In genomic region chr10:21525367-21526183, GRCh38 we compare ENCODE assay signal across 1 cellular context.
TF ChIP-seq lines count a peak whose summit lies in the region.

TSS of gene SKIDA1 (minus strand) at chr10:21525682. CDS start at chr10:21517822, 7,860 bp downstream.

TF ChIP-seq in HCT116, 20 proteins besides CTCF, POLR2A, EP300 and RAD21 (continued from another document):
- TF ChIP-seq, protein P1, sequence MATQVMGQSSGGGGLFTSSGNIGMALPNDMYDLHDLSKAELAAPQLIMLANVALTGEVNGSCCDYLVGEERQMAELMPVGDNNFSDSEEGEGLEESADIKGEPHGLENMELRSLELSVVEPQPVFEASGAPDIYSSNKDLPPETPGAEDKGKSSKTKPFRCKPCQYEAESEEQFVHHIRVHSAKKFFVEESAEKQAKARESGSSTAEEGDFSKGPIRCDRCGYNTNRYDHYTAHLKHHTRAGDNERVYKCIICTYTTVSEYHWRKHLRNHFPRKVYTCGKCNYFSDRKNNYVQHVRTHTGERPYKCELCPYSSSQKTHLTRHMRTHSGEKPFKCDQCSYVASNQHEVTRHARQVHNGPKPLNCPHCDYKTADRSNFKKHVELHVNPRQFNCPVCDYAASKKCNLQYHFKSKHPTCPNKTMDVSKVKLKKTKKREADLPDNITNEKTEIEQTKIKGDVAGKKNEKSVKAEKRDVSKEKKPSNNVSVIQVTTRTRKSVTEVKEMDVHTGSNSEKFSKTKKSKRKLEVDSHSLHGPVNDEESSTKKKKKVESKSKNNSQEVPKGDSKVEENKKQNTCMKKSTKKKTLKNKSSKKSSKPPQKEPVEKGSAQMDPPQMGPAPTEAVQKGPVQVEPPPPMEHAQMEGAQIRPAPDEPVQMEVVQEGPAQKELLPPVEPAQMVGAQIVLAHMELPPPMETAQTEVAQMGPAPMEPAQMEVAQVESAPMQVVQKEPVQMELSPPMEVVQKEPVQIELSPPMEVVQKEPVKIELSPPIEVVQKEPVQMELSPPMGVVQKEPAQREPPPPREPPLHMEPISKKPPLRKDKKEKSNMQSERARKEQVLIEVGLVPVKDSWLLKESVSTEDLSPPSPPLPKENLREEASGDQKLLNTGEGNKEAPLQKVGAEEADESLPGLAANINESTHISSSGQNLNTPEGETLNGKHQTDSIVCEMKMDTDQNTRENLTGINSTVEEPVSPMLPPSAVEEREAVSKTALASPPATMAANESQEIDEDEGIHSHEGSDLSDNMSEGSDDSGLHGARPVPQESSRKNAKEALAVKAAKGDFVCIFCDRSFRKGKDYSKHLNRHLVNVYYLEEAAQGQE (IDR thresholded peaks at IDR 0.05; ENCODE audit: low read depth): no peak
TF ChIP-seq in HCT116: peak in this region for 5.
